20 cellular contexts compared by ENCODE assay signal in genomic region chr7:136326045-136326610, GRCh38.
DNase-seq lines count a peak whose midpoint lies in the region; ATAC-seq, FAIRE-seq and TF ChIP-seq lines count a peak whose summit lies in the region.
"Had no signal": no experiment of that assay in that cellular context is flagged by ENCODE, and none has a peak within 500 bp of the region (broad histone marks: within the 10 kb centered on the region; RNA-seq: fewer than 3 reads in every experiment).

No MANE protein-coding gene starts in this region.

- H3K9me3 ChIP-seq in A673 (ENCODE audit: low read depth, low read length, poor library complexity, severe bottlenecking) (no peaks in the 10 kb centered on the region), SK-N-SH (0 out of 2 replicates have a peak, but pooled peaks cover 2% of the 10 kb centered on the region), pancreas (no peaks in the 10 kb centered on the region), T-helper 17 cell (ENCODE audit: control insufficient read depth, low read length, poor library complexity, severe bottlenecking) (no peaks in the 10 kb centered on the region)
- H3K9me3 ChIP-seq: MG63 had no signal

- no peak overlapping the region for H3K27ac ChIP-seq in A673 (ENCODE audit: low read depth, low read length, poor library complexity, severe bottlenecking)
- H3K27ac ChIP-seq in SK-N-SH (ENCODE audit: low read depth in 2 of 2, low read length in 1 of 2): peak overlapping the region in 1 of 2 experiments; percentile 22; a peak in 1 of 4 replicates
- H3K27ac ChIP-seq in pancreas: no peak overlapping the region
- H3K27ac ChIP-seq: RWPE1 had no signal

- intact Hi-C loops in A673 (cut with micrococcal nuclease; ENCODE audit: unreplicated experiment): no loop called here
- intact Hi-C loops in pancreas (cut with DNase I): loop anchor here in 1 of 3 donors (10.0 kb wide), 1 partner anchor 61 kb away; no protein-coding TSS in a partner anchor

- H3K27me3 Mint-ChIP-seq in T-helper 17 cell: no peaks in the 10 kb centered on the region

- H4K20me1 ChIP-seq in SK-N-SH (ENCODE audit: insufficient read depth): no peaks in the 10 kb centered on the region

- no peaks in the 10 kb centered on the region for H3K4me1 Mint-ChIP-seq in T-helper 17 cell

- H3K36me3 Mint-ChIP-seq in T-helper 17 cell (ENCODE audit: low read depth): peaks cover 5% of the 10 kb centered on the region

- no peaks in the 10 kb centered on the region for H3K9me2 ChIP-seq in SK-N-SH

- under 1% methylated on average over 4 of the region's 4 CpGs for WGBS in SK-N-SH (ENCODE audit: low lambda C conversion rate)
- 36 to 40% methylated on average over 4 of the region's 4 CpGs for WGBS in pancreas, 2 donors

- H3K4me1 ChIP-seq in A673 (ENCODE audit: insufficient read depth, low read length, poor library complexity, severe bottlenecking) (peaks cover 9% of the 10 kb centered on the region), SK-N-SH (ENCODE audit: control insufficient read depth in 1 of 2, insufficient read depth in 2 of 2, low read depth in 1 of 2, low read length in 1 of 2) (peaks cover 0 to 8% of the 10 kb centered on the region in 2 experiments; a peak in 1 of 4 replicates), pancreas (no peaks in the 10 kb centered on the region)

- CTCF ChIA-PET in A673 (lab: Charles Lee): no interaction called here
- CTCF ChIA-PET in SK-N-SH (lab: Yijun Ruan, JAX): interaction anchor here (0.8 to 1.8 kb wide), 4 partner anchors 9 to 521 kb away, joined by 3 to 11 read pairs (median 4); no protein-coding TSS in a partner anchor

- H2AFZ ChIP-seq in SK-N-SH (ENCODE audit: low read depth): no peak overlapping the region

- H3K4me3 Mint-ChIP-seq in T-helper 17 cell: no peak overlapping the region

- H3F3A ChIP-seq in SK-N-SH (replicated peaks; ENCODE audit: insufficient read depth): no peaks in the 10 kb centered on the region

- no peak for TF ChIP-seq EP300 in SK-N-SH (IDR thresholded peaks at IDR 0.05; ENCODE audit: borderline replicate concordance in 1 of 2, low read depth in 1 of 2, low read length in 1 of 2)

- BruUV-seq in A673 (replicated peaks; lab: Mats Ljungman, UMichigan): no TSS peak

- peak; percentile 47 for DNase-seq in A673 (ENCODE audit: low spot score)
- peak; percentile 30 for DNase-seq in NCI-H187 treated with DMSO at 0.1 percent for 48 hours (lab: John Stamatoyannopoulos, UW)
- DNase-seq in SK-N-SH: peak; percentile 30
- DNase-seq in pancreas: no peak
- no peak for DNase-seq in midbrain (lab: John Stamatoyannopoulos, UW)
- no peak for DNase-seq in T-helper 17 cell
- DNase-seq: 8988T, Calu3, KBM-7, MG63, NCI-H1436, NCI-H1930, NCI-H2107, NCI-H446 treated with DMSO at 0.1 percent for 48 hours, NCI-H526, SHP77 had no signal

- H3K4me3 ChIP-seq in A673 (ENCODE audit: low read depth, low read length, poor library complexity, severe bottlenecking) (no peak overlapping the region), SK-N-SH (ENCODE audit: low read depth in 2 of 2, low read length in 1 of 2) (no peak overlapping the region), pancreas (no peak overlapping the region)
- H3K4me3 ChIP-seq: MG63 had no signal

- H3K27ac Mint-ChIP-seq in T-helper 17 cell: no peak overlapping the region

- no peak overlapping the region for H3K9ac ChIP-seq in SK-N-SH

- ATAC-seq in pancreas (no peak), HG03457 (IDR thresholded peaks at IDR 0.05; ENCODE audit: unreplicated experiment) (no peak), GM18519 (IDR thresholded peaks at IDR 0.05; ENCODE audit: low FRiP score, unreplicated experiment) (no peak), T-helper 17 cell (no peak)

- H3K36me3 ChIP-seq in A673 (ENCODE audit: insufficient read depth, low read length, poor library complexity, severe bottlenecking): no peaks in the 10 kb centered on the region
- H3K36me3 ChIP-seq in SK-N-SH (replicated peaks in 1 of 2; ENCODE audit: control insufficient read depth in 1 of 2, insufficient read depth in 2 of 2, low read length in 1 of 2): no peaks in the 10 kb centered on the region
- H3K36me3 ChIP-seq in pancreas: no peaks in the 10 kb centered on the region
- H3K36me3 ChIP-seq: MG63 had no signal

- TF ChIP-seq RAD21 in SK-N-SH (IDR thresholded peaks at IDR 0.05; ENCODE audit: low read length): no peak

- H3K79me2 ChIP-seq in SK-N-SH (ENCODE audit: insufficient read depth): no peaks in the 10 kb centered on the region

- no peaks in the 10 kb centered on the region for H3K27me3 ChIP-seq in A673 (replicated peaks; ENCODE audit: insufficient read depth, low read depth, low read length, poor library complexity)
- no peaks in the 10 kb centered on the region for H3K27me3 ChIP-seq in SK-N-SH (ENCODE audit: insufficient read depth)
- no peaks in the 10 kb centered on the region for H3K27me3 ChIP-seq in pancreas
- H3K27me3 ChIP-seq: MG63 had no signal

- peak; percentile 54 for FAIRE-seq in pancreas (lab: Jason Lieb, UNC)
- FAIRE-seq: HTR-8/SVneo had no signal

- H3K4me2 ChIP-seq in SK-N-SH: no peak overlapping the region

- no peak for TF ChIP-seq CTCF in A673 (conservative IDR thresholded peaks at IDR 0.05; ENCODE audit: low read depth, low read length)
- TF ChIP-seq CTCF in SK-N-SH (IDR thresholded peaks at IDR 0.05): no peak
- TF ChIP-seq CTCF in pancreas (IDR thresholded peaks at IDR 0.05): no peak

- POLR2A ChIA-PET in A673 (lab: Charles Lee; ENCODE audit: low non-redundant PET): no interaction called here
- POLR2A ChIA-PET in SK-N-SH (lab: Yijun Ruan, JAX): no interaction called here

TF ChIP-seq in SK-N-SH, 30 proteins besides CTCF, POLR2A, EP300 and RAD21:
- TF ChIP-seq TEAD4 (IDR thresholded peaks at IDR 0.05; ENCODE audit: borderline replicate concordance, insufficient read depth) (no peak), MEF2A (IDR thresholded peaks at IDR 0.05; ENCODE audit: borderline replicate concordance, low read depth) (no peak), MAX (IDR thresholded peaks at IDR 0.05; ENCODE audit: low read depth) (no peak), CHD2 (IDR thresholded peaks at IDR 0.05; ENCODE audit: low read length, partially characterized antibody) (no peak), USF2 (IDR thresholded peaks at IDR 0.05; ENCODE audit: borderline replicate concordance, low read depth, low read length) (no peak), RCOR1 (IDR thresholded peaks at IDR 0.05; ENCODE audit: low read length) (no peak), SMC3 (IDR thresholded peaks at IDR 0.05; ENCODE audit: low read depth, low read length) (no peak), REST (IDR thresholded peaks at IDR 0.05; ENCODE audit: low read depth, low read length) (no peak), SIN3A (IDR thresholded peaks at IDR 0.05; ENCODE audit: borderline replicate concordance, low read depth, low read length) (no peak), PBX3 (IDR thresholded peaks at IDR 0.05) (no peak)

Comparison
In these comparisons a context has a peak if more than half of its experiments do, and no peak if none do; other contexts are left out.
1. DNase-seq: peak in A673 (single experiment), NCI-H187 treated with DMSO at 0.1 percent for 48 hours (single experiment) and SK-N-SH (single experiment); none in pancreas (0 of 6), midbrain (single experiment) and T-helper 17 cell (0 of 3).